In the genomic region with DNA sequence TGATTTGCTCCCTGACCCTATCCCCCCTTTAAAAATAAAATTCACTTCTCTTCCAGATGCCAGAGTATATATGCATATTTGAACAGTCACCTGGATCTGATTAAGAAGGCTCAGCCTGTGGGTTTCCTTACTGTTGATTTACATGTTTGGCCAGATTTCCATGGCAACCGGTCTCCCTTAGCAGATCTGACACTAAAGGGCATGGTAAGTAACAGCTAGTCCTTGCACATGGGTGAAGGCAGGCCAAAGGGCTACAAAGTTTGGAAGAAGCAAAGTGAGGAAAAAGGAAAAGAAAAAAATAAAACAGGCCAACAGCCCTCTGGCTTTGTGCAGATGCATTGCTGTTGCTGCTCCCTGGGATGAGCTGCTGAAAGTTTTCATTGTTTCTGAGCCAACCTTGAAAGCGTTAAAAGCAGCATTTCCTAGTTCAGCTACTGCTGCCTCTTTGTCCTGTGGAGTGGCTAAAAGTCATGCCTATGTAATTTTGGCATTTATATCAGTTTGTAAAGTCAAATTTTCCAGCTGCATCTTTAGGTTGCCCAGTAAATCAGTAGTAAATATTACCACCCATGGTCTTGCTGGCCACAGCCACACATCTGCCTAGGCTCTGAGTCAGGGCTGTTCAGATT, we compare ENCODE assay signal across 14 cellular contexts.
DNase-seq lines count a peak whose midpoint lies in the region; ATAC-seq lines count a peak whose summit lies in the region.
"Had no signal": no experiment of that assay in that cellular context is flagged by ENCODE, and none has a peak within 500 bp of the region (broad histone marks: within the 10 kb centered on the region; RNA-seq: fewer than 3 reads in every experiment).

No MANE protein-coding gene starts in this region.

- H3K27ac Mint-ChIP-seq in activated T-helper 1 cell treated with anti-CD3 and anti-CD28 coated beads, Interleukin-12 subunit alpha, Interleukin-12 subunit beta, Interleukin-2, Interleukin-4 antibody, amounts not matched to agents 30 ng/mL and 10 ng/mL and 1 ng/mL, durations not matched to agents 14 hours and 24 hours and 36 hours: no peak overlapping the region
- H3K27ac Mint-ChIP-seq: activated B cell treated with CpG ODN at 0.5 μM for 24 hours had no signal

- H3K36me3 Mint-ChIP-seq in activated T-helper 1 cell treated with anti-CD3 and anti-CD28 coated beads, Interleukin-12 subunit alpha, Interleukin-12 subunit beta, Interleukin-2, Interleukin-4 antibody, amounts not matched to agents 30 ng/mL and 10 ng/mL and 1 ng/mL, durations not matched to agents 14 hours and 24 hours and 36 hours (ENCODE audit: low read depth): no peaks in the 10 kb centered on the region

- H3K9me3 Mint-ChIP-seq in activated T-helper 1 cell treated with anti-CD3 and anti-CD28 coated beads, Interleukin-12 subunit alpha, Interleukin-12 subunit beta, Interleukin-2, Interleukin-4 antibody, amounts not matched to agents 30 ng/mL and 10 ng/mL and 1 ng/mL, durations not matched to agents 14 hours and 24 hours and 36 hours: no peaks in the 10 kb centered on the region
- H3K9me3 Mint-ChIP-seq: activated B cell treated with CpG ODN at 0.5 μM for 24 hours had no signal

- intact Hi-C loops in left ventricle myocardium superior (cut with micrococcal nuclease): no loop called here
- intact Hi-C loops in sciatic nerve (cut with DNase I): no loop called here
- intact Hi-C loops in activated T-helper 1 cell treated with anti-CD3 and anti-CD28 coated beads, Interleukin-12 subunit alpha, Interleukin-12 subunit beta, Interleukin-2, Interleukin-4 antibody, amounts not matched to agents 30 ng/mL and 10 ng/mL and 1 ng/mL, durations not matched to agents 14 hours and 24 hours and 36 hours (cut with micrococcal nuclease): no loop called here

- peak; percentile 83 for ATAC-seq in left ventricle myocardium superior
- peak; percentile 91 for ATAC-seq in sciatic nerve
- no peak for ATAC-seq in GM21528 (IDR thresholded peaks at IDR 0.05; ENCODE audit: low FRiP score, unreplicated experiment)

- DNase-seq in DMS53 (lab: John Stamatoyannopoulos, UW) (peak; percentile 81), DMS53 treated with DMSO at 0.1 percent for 48 hours (lab: John Stamatoyannopoulos, UW; ENCODE audit: unreplicated experiment) (no peak), astrocyte of the hippocampus (ENCODE audit: low read depth, low spot score) (peak; percentile 74), left ventricle myocardium superior (no peak), sciatic nerve (ENCODE audit: low spot score) (no peak), NCI-H2196 (lab: John Stamatoyannopoulos, UW; ENCODE audit: unreplicated experiment) (no peak)
- DNase-seq in activated T-helper 1 cell treated with anti-CD3 and anti-CD28 coated beads, Interleukin-12 subunit alpha, Interleukin-12 subunit beta, Interleukin-2, Interleukin-4 antibody, amounts not matched to agents 30 ng/mL and 10 ng/mL and 1 ng/mL, durations not matched to agents 14 hours and 24 hours and 36 hours (ENCODE audit: low spot score): no peak
- DNase-seq: 8988T, activated B cell treated with CpG ODN at 0.5 μM for 24 hours, amygdala, GOT3, NCI-H774, substantia nigra had no signal

- no peaks in the 10 kb centered on the region for H3K4me1 Mint-ChIP-seq in activated T-helper 1 cell treated with anti-CD3 and anti-CD28 coated beads, Interleukin-12 subunit alpha, Interleukin-12 subunit beta, Interleukin-2, Interleukin-4 antibody, amounts not matched to agents 30 ng/mL and 10 ng/mL and 1 ng/mL, durations not matched to agents 14 hours and 24 hours and 36 hours (ENCODE audit: low read depth)
- H3K4me1 Mint-ChIP-seq: activated B cell treated with CpG ODN at 0.5 μM for 24 hours had no signal

- no peak overlapping the region for H3K4me3 Mint-ChIP-seq in activated T-helper 1 cell treated with anti-CD3 and anti-CD28 coated beads, Interleukin-12 subunit alpha, Interleukin-12 subunit beta, Interleukin-2, Interleukin-4 antibody, amounts not matched to agents 30 ng/mL and 10 ng/mL and 1 ng/mL, durations not matched to agents 14 hours and 24 hours and 36 hours
- H3K4me3 Mint-ChIP-seq: activated B cell treated with CpG ODN at 0.5 μM for 24 hours had no signal

- no peaks in the 10 kb centered on the region for H3K27me3 Mint-ChIP-seq in activated T-helper 1 cell treated with anti-CD3 and anti-CD28 coated beads, Interleukin-12 subunit alpha, Interleukin-12 subunit beta, Interleukin-2, Interleukin-4 antibody, amounts not matched to agents 30 ng/mL and 10 ng/mL and 1 ng/mL, durations not matched to agents 14 hours and 24 hours and 36 hours (ENCODE audit: insufficient read depth)
- H3K27me3 Mint-ChIP-seq: activated B cell treated with CpG ODN at 0.5 μM for 24 hours had no signal

Comparison
In these comparisons a context has a peak if more than half of its experiments do, and no peak if none do; other contexts are left out.
1. DNase-seq: peak in DMS53 (single experiment) and astrocyte of the hippocampus (single experiment); none in DMS53 treated with DMSO at 0.1 percent for 48 hours (single experiment), left ventricle myocardium superior (single experiment), sciatic nerve (single experiment), NCI-H2196 (single experiment) and activated T-helper 1 cell treated with anti-CD3 and anti-CD28 coated beads, Interleukin-12 subunit alpha, Interleukin-12 subunit beta, Interleukin-2, Interleukin-4 antibody, amounts not matched to agents 30 ng/mL and 10 ng/mL and 1 ng/mL, durations not matched to agents 14 hours and 24 hours and 36 hours (single experiment).